Comparison of ENCODE assay signal across 1 cellular context in genomic region chr15:43230640-43231115, GRCh38.
A peak's percentile ranks its signal among the peaks of the same experiment; 100 is the strongest.
TF ChIP-seq lines count a peak whose summit lies in the region.

No MANE protein-coding gene starts in this region.

TF ChIP-seq in K562, 482 proteins besides CTCF, POLR2A, EP300 and RAD21 (continued from another document and continues in another):
- TF ChIP-seq, protein P1, sequence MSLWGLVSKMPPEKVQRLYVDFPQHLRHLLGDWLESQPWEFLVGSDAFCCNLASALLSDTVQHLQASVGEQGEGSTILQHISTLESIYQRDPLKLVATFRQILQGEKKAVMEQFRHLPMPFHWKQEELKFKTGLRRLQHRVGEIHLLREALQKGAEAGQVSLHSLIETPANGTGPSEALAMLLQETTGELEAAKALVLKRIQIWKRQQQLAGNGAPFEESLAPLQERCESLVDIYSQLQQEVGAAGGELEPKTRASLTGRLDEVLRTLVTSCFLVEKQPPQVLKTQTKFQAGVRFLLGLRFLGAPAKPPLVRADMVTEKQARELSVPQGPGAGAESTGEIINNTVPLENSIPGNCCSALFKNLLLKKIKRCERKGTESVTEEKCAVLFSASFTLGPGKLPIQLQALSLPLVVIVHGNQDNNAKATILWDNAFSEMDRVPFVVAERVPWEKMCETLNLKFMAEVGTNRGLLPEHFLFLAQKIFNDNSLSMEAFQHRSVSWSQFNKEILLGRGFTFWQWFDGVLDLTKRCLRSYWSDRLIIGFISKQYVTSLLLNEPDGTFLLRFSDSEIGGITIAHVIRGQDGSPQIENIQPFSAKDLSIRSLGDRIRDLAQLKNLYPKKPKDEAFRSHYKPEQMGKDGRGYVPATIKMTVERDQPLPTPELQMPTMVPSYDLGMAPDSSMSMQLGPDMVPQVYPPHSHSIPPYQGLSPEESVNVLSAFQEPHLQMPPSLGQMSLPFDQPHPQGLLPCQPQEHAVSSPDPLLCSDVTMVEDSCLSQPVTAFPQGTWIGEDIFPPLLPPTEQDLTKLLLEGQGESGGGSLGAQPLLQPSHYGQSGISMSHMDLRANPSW (CRISPR knock-in tag; IDR thresholded peaks at IDR 0.05): no peak; the same call in 1 of the 2 replicates
- TF ChIP-seq RBM39 (optimal IDR thresholded peaks at IDR 0.05; ENCODE audit: low read depth, low read length) (no peak), SMC3 (conservative IDR thresholded peaks at IDR 0.05; ENCODE audit: insufficient read depth, low read depth, low read length) (no peak), KAT2B (IDR thresholded peaks at IDR 0.05; ENCODE audit: low read depth, low read length) (no peak), FOSL1 (tag; conservative IDR thresholded peaks at IDR 0.05) (0 out of 2 replicates have a peak, but pooled peaks have one; percentile 17), MCM7 (IDR thresholded peaks at IDR 0.05) (no peak), PTRF (tag; IDR thresholded peaks at IDR 0.05) (no peak), IRF9 (tag; IDR thresholded peaks at IDR 0.05) (no peak), ZNF311 (CRISPR knock-in tag; IDR thresholded peaks at IDR 0.05) (no peak), MYC (IDR thresholded peaks at IDR 0.05; ENCODE audit: low read depth, low read length) (peak; percentile 24; the same call in 1 of the 2 replicates), MYC (CRISPR knock-in tag; IDR thresholded peaks at IDR 0.05; ENCODE audit: borderline replicate concordance, low read depth) (no peak), GABPB2 (CRISPR knock-in tag; conservative IDR thresholded peaks at IDR 0.05) (no peak), KLF13 (tag; IDR thresholded peaks at IDR 0.05; ENCODE audit: borderline replicate concordance, low read depth) (no peak), RNF2 (IDR thresholded peaks at IDR 0.05) (peak; percentile 57), ZNF75A (CRISPR knock-in tag; IDR thresholded peaks at IDR 0.05) (no peak), COPS2 (conservative IDR thresholded peaks at IDR 0.05) (no peak), MEIS2 (IDR thresholded peaks at IDR 0.05; ENCODE audit: partially characterized antibody) (no peak), NR3C1 (CRISPR knock-in tag; IDR thresholded peaks at IDR 0.05) (no peak), BCLAF1 (IDR thresholded peaks at IDR 0.05; ENCODE audit: borderline replicate concordance in 1 of 2, control insufficient read depth in 1 of 2, low read depth in 2 of 2, low read length in 1 of 2) (no peak), ELF2 (CRISPR knock-in tag; IDR thresholded peaks at IDR 0.05) (no peak), DDX20 (tag; IDR thresholded peaks at IDR 0.05; ENCODE audit: low read depth) (no peak), CHD1 (IDR thresholded peaks at IDR 0.05; ENCODE audit: low read length) (no peak), ZNF165 (CRISPR knock-in tag; IDR thresholded peaks at IDR 0.05; ENCODE audit: borderline replicate concordance) (no peak), ARHGAP35 (IDR thresholded peaks at IDR 0.05; ENCODE audit: partially characterized antibody) (no peak), BRF1 (IDR thresholded peaks at IDR 0.05; ENCODE audit: borderline replicate concordance, extremely low read depth, insufficient read length) (no peak), GTF2B (IDR thresholded peaks at IDR 0.05; ENCODE audit: extremely low read depth, insufficient read length) (no peak), CBFA2T3 (IDR thresholded peaks at IDR 0.05) (peak; percentile 89), ESRRB (CRISPR knock-in tag; IDR thresholded peaks at IDR 0.05; ENCODE audit: borderline replicate concordance) (no peak), RBM25 (IDR thresholded peaks at IDR 0.05; ENCODE audit: low read depth, low read length, severe bottlenecking) (no peak), BDP1 (IDR thresholded peaks at IDR 0.05; ENCODE audit: insufficient read depth, insufficient read length) (no peak), HDAC1 (IDR thresholded peaks at IDR 0.05) (peak in 1 of 2 experiments; percentile 56; a peak in 1 of 4 replicates), ZNF347 (CRISPR knock-in tag; IDR thresholded peaks at IDR 0.05; ENCODE audit: low read depth) (no peak), JUN (IDR thresholded peaks at IDR 0.05; ENCODE audit: borderline replicate concordance, low read depth, low read length) (peak; percentile 20; the same call in 1 of the 2 replicates), JUN (CRISPR knock-in tag; IDR thresholded peaks at IDR 0.05; ENCODE audit: borderline replicate concordance) (no peak)
- TF ChIP-seq, protein P2, sequence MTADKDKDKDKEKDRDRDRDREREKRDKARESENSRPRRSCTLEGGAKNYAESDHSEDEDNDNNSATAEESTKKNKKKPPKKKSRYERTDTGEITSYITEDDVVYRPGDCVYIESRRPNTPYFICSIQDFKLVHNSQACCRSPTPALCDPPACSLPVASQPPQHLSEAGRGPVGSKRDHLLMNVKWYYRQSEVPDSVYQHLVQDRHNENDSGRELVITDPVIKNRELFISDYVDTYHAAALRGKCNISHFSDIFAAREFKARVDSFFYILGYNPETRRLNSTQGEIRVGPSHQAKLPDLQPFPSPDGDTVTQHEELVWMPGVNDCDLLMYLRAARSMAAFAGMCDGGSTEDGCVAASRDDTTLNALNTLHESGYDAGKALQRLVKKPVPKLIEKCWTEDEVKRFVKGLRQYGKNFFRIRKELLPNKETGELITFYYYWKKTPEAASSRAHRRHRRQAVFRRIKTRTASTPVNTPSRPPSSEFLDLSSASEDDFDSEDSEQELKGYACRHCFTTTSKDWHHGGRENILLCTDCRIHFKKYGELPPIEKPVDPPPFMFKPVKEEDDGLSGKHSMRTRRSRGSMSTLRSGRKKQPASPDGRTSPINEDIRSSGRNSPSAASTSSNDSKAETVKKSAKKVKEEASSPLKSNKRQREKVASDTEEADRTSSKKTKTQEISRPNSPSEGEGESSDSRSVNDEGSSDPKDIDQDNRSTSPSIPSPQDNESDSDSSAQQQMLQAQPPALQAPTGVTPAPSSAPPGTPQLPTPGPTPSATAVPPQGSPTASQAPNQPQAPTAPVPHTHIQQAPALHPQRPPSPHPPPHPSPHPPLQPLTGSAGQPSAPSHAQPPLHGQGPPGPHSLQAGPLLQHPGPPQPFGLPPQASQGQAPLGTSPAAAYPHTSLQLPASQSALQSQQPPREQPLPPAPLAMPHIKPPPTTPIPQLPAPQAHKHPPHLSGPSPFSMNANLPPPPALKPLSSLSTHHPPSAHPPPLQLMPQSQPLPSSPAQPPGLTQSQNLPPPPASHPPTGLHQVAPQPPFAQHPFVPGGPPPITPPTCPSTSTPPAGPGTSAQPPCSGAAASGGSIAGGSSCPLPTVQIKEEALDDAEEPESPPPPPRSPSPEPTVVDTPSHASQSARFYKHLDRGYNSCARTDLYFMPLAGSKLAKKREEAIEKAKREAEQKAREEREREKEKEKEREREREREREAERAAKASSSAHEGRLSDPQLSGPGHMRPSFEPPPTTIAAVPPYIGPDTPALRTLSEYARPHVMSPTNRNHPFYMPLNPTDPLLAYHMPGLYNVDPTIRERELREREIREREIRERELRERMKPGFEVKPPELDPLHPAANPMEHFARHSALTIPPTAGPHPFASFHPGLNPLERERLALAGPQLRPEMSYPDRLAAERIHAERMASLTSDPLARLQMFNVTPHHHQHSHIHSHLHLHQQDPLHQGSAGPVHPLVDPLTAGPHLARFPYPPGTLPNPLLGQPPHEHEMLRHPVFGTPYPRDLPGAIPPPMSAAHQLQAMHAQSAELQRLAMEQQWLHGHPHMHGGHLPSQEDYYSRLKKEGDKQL (CRISPR knock-in tag; IDR thresholded peaks at IDR 0.05; ENCODE audit: borderline replicate concordance): no peak
- TF ChIP-seq, protein P3, sequence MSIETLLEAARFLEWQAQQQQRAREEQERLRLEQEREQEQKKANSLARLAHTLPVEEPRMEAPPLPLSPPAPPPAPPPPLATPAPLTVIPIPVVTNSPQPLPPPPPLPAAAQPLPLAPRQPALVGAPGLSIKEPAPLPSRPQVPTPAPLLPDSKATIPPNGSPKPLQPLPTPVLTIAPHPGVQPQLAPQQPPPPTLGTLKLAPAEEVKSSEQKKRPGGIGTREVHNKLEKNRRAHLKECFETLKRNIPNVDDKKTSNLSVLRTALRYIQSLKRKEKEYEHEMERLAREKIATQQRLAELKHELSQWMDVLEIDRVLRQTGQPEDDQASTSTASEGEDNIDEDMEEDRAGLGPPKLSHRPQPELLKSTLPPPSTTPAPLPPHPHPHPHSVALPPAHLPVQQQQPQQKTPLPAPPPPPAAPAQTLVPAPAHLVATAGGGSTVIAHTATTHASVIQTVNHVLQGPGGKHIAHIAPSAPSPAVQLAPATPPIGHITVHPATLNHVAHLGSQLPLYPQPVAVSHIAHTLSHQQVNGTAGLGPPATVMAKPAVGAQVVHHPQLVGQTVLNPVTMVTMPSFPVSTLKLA (conservative IDR thresholded peaks at IDR 0.05): peak in 1 of 2 experiments; percentile 49; a peak in 2 of 4 replicates
- TF ChIP-seq, protein P4, sequence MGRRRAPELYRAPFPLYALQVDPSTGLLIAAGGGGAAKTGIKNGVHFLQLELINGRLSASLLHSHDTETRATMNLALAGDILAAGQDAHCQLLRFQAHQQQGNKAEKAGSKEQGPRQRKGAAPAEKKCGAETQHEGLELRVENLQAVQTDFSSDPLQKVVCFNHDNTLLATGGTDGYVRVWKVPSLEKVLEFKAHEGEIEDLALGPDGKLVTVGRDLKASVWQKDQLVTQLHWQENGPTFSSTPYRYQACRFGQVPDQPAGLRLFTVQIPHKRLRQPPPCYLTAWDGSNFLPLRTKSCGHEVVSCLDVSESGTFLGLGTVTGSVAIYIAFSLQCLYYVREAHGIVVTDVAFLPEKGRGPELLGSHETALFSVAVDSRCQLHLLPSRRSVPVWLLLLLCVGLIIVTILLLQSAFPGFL (CRISPR knock-in tag; IDR thresholded peaks at IDR 0.05): no peak
- TF ChIP-seq, protein P5, sequence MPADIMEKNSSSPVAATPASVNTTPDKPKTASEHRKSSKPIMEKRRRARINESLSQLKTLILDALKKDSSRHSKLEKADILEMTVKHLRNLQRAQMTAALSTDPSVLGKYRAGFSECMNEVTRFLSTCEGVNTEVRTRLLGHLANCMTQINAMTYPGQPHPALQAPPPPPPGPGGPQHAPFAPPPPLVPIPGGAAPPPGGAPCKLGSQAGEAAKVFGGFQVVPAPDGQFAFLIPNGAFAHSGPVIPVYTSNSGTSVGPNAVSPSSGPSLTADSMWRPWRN (IDR thresholded peaks at IDR 0.05; ENCODE audit: low read depth): no peak
